ENCODE assay signal across 9 cellular contexts in the genomic region with DNA sequence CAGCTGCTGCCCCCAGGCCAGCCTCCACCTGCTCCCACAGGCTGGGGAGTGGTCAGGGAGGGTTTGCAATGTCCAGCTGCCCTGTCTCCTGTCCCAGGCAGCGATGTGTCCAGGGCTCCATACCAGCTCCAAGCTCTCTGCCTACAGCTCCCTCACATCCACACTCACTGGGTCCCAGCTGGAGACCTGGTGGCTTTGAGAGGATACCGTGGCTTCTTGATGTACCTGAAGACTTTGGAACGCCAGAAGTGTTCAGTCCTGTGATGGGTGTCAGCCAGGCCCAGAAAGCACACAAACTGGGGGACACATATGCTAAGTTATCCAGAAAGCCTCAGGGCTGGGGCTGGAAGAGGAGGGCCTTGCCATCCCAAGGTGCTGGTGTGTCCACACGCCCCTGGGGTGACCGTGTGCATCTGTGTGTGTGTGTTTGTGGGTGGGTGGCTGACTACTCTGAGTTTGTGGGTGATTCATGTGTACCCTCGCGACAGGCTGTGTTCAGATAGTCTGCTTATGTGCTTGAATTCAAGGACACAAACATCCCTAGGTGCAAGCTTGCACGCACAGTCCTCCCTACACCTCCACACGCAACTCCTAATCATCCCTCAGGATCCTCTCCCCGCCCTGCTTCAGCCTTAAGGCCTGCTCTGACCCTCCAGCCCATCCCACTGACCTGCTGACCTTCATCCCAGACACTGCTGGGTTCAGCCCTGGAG. TPM values are rescaled to one million over a fixed set of nuclear protein-coding genes. Genes with fewer than 3 reads are reported as not detected.
DNase-seq lines count a peak whose midpoint lies in the region; ATAC-seq and TF ChIP-seq lines count a peak whose summit lies in the region.
"Had no signal": no experiment of that assay in that cellular context is flagged by ENCODE, and none has a peak within 500 bp of the region (broad histone marks: within the 10 kb centered on the region; RNA-seq: fewer than 3 reads in every experiment).

No MANE protein-coding gene starts in this region.

- TF ChIP-seq CTCF in lower lobe of right lung (IDR thresholded peaks at IDR 0.05): no peak

- no peaks in the 10 kb centered on the region for H3K9me3 Mint-ChIP-seq in activated CD8-positive, alpha-beta memory T cell treated with anti-CD3 and anti-CD28 coated beads, Interleukin-2, amount 10 ng/mL, durations not matched to agents 7 days and 5 days (ENCODE audit: low read depth)
- H3K9me3 Mint-ChIP-seq in activated T-cell treated with anti-CD3 and anti-CD28 coated beads, Interleukin-2, amount 50 U/mL, for 72 hours: no peaks in the 10 kb centered on the region
- peaks cover 0 to 3% of the 10 kb centered on the region in 2 donors for H3K9me3 Mint-ChIP-seq in stimulated activated naive B cell treated with anti-CD40 and anti-IgM and Interleukin-4, amounts not matched to agents 10 μg/mL and 1 μg/mL and 100 μg/mL, for 72 hours

- no peak for DNase-seq in activated CD8-positive, alpha-beta memory T cell treated with anti-CD3 and anti-CD28 coated beads, Interleukin-2, amount 10 ng/mL, durations not matched to agents 7 days and 5 days
- DNase-seq in activated CD8-positive, alpha-beta memory T cell treated with anti-CD3 and anti-CD28 coated beads, Interleukin-2, amount 50 U/mL, for 48 hours: no peak
- peak in 1 of 2 donors; percentile 29 for DNase-seq in activated T-cell treated with anti-CD3 and anti-CD28 coated beads, Interleukin-2, amount 50 U/mL, for 72 hours
- no peak for DNase-seq in lower lobe of right lung
- no peak for DNase-seq in stimulated activated naive B cell treated with anti-CD40 and anti-IgM and Interleukin-4, amounts not matched to agents 10 μg/mL and 1 μg/mL and 100 μg/mL, for 72 hours
- DNase-seq in NCI-H1048 (lab: John Stamatoyannopoulos, UW): no peak
- DNase-seq in GDM1 (lab: John Stamatoyannopoulos, UW): no peak
- DNase-seq: MM.1S had no signal

- H3K27ac Mint-ChIP-seq in activated CD8-positive, alpha-beta memory T cell treated with anti-CD3 and anti-CD28 coated beads, Interleukin-2, amount 10 ng/mL, durations not matched to agents 7 days and 5 days: peak overlapping the region; percentile 36
- H3K27ac Mint-ChIP-seq in activated T-cell treated with anti-CD3 and anti-CD28 coated beads, Interleukin-2, amount 50 U/mL, for 72 hours: peak overlapping the region; percentile 74
- H3K27ac Mint-ChIP-seq in stimulated activated naive B cell treated with anti-CD40 and anti-IgM and Interleukin-4, amounts not matched to agents 10 μg/mL and 1 μg/mL and 100 μg/mL, for 72 hours: peak overlapping the region; percentile 42

- H3K27ac ChIP-seq in lower lobe of right lung: peak overlapping the region; percentile 77

- no peak overlapping the region for H3K4me3 ChIP-seq in lower lobe of right lung

- CTCF ChIA-PET in activated CD8-positive, alpha-beta memory T cell treated with anti-CD3 and anti-CD28 coated beads, Interleukin-2, amount 10 ng/mL, durations not matched to agents 7 days and 5 days (lab: Charles Lee): interaction anchor here (1.3 to 4.5 kb wide), 14 partner anchors 7 to 60 kb away, joined by 3 to 20 read pairs (median 5); a partner anchor contains a TSS

- ATAC-seq in activated CD8-positive, alpha-beta memory T cell treated with anti-CD3 and anti-CD28 coated beads, Interleukin-2, amount 10 ng/mL, durations not matched to agents 7 days and 5 days: no peak
- ATAC-seq in activated T-cell treated with anti-CD3 and anti-CD28 coated beads, Interleukin-2, amount 50 U/mL, for 72 hours (replicated peaks in 1 of 2): no peak
- ATAC-seq in lower lobe of right lung (peak in 1 of 2 donors; percentile 5), HG02970 (IDR thresholded peaks at IDR 0.05; ENCODE audit: low FRiP score, unreplicated experiment) (no peak)
- no peak for ATAC-seq in stimulated activated naive B cell treated with anti-CD40 and anti-IgM and Interleukin-4, amounts not matched to agents 10 μg/mL and 1 μg/mL and 100 μg/mL, for 72 hours (replicated peaks)

- no peaks in the 10 kb centered on the region for H3K27me3 Mint-ChIP-seq in activated CD8-positive, alpha-beta memory T cell treated with anti-CD3 and anti-CD28 coated beads, Interleukin-2, amount 10 ng/mL, durations not matched to agents 7 days and 5 days
- H3K27me3 Mint-ChIP-seq in activated T-cell treated with anti-CD3 and anti-CD28 coated beads, Interleukin-2, amount 50 U/mL, for 72 hours (ENCODE audit: low read depth): no peaks in the 10 kb centered on the region
- no peaks in the 10 kb centered on the region for H3K27me3 Mint-ChIP-seq in stimulated activated naive B cell treated with anti-CD40 and anti-IgM and Interleukin-4, amounts not matched to agents 10 μg/mL and 1 μg/mL and 100 μg/mL, for 72 hours

- no peaks in the 10 kb centered on the region for H3K9me3 ChIP-seq in lower lobe of right lung

- no peak overlapping the region for H3K4me3 Mint-ChIP-seq in activated CD8-positive, alpha-beta memory T cell treated with anti-CD3 and anti-CD28 coated beads, Interleukin-2, amount 10 ng/mL, durations not matched to agents 7 days and 5 days
- peak overlapping the region; percentile 80 to 90 for H3K4me3 Mint-ChIP-seq in activated T-cell treated with anti-CD3 and anti-CD28 coated beads, Interleukin-2, amount 50 U/mL, for 72 hours
- no peak overlapping the region for H3K4me3 Mint-ChIP-seq in stimulated activated naive B cell treated with anti-CD40 and anti-IgM and Interleukin-4, amounts not matched to agents 10 μg/mL and 1 μg/mL and 100 μg/mL, for 72 hours

- no peaks in the 10 kb centered on the region for H3K36me3 ChIP-seq in lower lobe of right lung

- no peaks in the 10 kb centered on the region for H3K27me3 ChIP-seq in lower lobe of right lung (ENCODE audit: low read depth)

- intact Hi-C loops in lower lobe of right lung (cut with DNase I): no loop called here

- H3K4me1 ChIP-seq in lower lobe of right lung: peaks cover 36% of the 10 kb centered on the region

- H3K36me3 Mint-ChIP-seq in activated CD8-positive, alpha-beta memory T cell treated with anti-CD3 and anti-CD28 coated beads, Interleukin-2, amount 10 ng/mL, durations not matched to agents 7 days and 5 days: peaks cover 2% of the 10 kb centered on the region
- H3K36me3 Mint-ChIP-seq in activated T-cell treated with anti-CD3 and anti-CD28 coated beads, Interleukin-2, amount 50 U/mL, for 72 hours (ENCODE audit: insufficient read depth in 2 of 2): peaks cover 0 to 3% of the 10 kb centered on the region in 2 donors
- peaks cover 2 to 3% of the 10 kb centered on the region in 2 donors for H3K36me3 Mint-ChIP-seq in stimulated activated naive B cell treated with anti-CD40 and anti-IgM and Interleukin-4, amounts not matched to agents 10 μg/mL and 1 μg/mL and 100 μg/mL, for 72 hours

- peaks cover 49% of the 10 kb centered on the region for H3K4me1 Mint-ChIP-seq in activated CD8-positive, alpha-beta memory T cell treated with anti-CD3 and anti-CD28 coated beads, Interleukin-2, amount 10 ng/mL, durations not matched to agents 7 days and 5 days
- H3K4me1 Mint-ChIP-seq in activated T-cell treated with anti-CD3 and anti-CD28 coated beads, Interleukin-2, amount 50 U/mL, for 72 hours (ENCODE audit: low read depth): peaks cover 60% of the 10 kb centered on the region
- H3K4me1 Mint-ChIP-seq in stimulated activated naive B cell treated with anti-CD40 and anti-IgM and Interleukin-4, amounts not matched to agents 10 μg/mL and 1 μg/mL and 100 μg/mL, for 72 hours: peaks cover 39 to 64% of the 10 kb centered on the region in 2 donors

RNA-seq across cellular contexts. Expression of a gene that starts 33.3 kb away (rescaled TPM):
- 100 to 1,000 TPM; 118 to 158 TPM for total RNA-seq in activated CD8-positive, alpha-beta memory T cell treated with anti-CD3 and anti-CD28 coated beads, Interleukin-2, amount 10 ng/mL, durations not matched to agents 7 days and 5 days
- total RNA-seq in activated T-cell treated with anti-CD3 and anti-CD28 coated beads, Interleukin-2, amount 50 U/mL, for 72 hours: 10 to 100 TPM; 70.8 to 86.4 TPM
- total RNA-seq in lower lobe of right lung: 136 TPM

Comparison
In these comparisons a context has a peak if more than half of its experiments do, and no peak if none do; other contexts are left out.
1. H3K4me3 Mint-ChIP-seq: peak in activated T-cell treated with anti-CD3 and anti-CD28 coated beads, Interleukin-2, amount 50 U/mL, for 72 hours (2 of 2); none in activated CD8-positive, alpha-beta memory T cell treated with anti-CD3 and anti-CD28 coated beads, Interleukin-2, amount 10 ng/mL, durations not matched to agents 7 days and 5 days (single experiment) and stimulated activated naive B cell treated with anti-CD40 and anti-IgM and Interleukin-4, amounts not matched to agents 10 μg/mL and 1 μg/mL and 100 μg/mL, for 72 hours (0 of 2).
2. Peak in every context shown above with its lines, with median percentiles within 50 percentile points of each other: H3K27ac Mint-ChIP-seq.